ENCODE assay signal across 8 cellular contexts in genomic region chr19:14689598-14690503, GRCh38. TPM values are rescaled to one million over a fixed set of nuclear protein-coding genes. Genes with fewer than 3 reads are reported as not detected.
DNase-seq lines count a peak whose midpoint lies in the region; ATAC-seq and TF ChIP-seq lines count a peak whose summit lies in the region.

TSS of gene ZNF333 (plus strand) at chr19:14690048. CDS start at chr19:14693492, 3,444 bp downstream.

- H2AFZ ChIP-seq in IMR-90 (replicated peaks; ENCODE audit: low read length, poor library complexity) (peak within 1 kb of the TSS; percentile 98), OCI-LY7 (ENCODE audit: low read length) (peak within 1 kb of the TSS; percentile 69)

- ATAC-seq in GM21528 (IDR thresholded peaks at IDR 0.05; ENCODE audit: low FRiP score, unreplicated experiment) (peak; percentile 84), IMR-90 (ENCODE audit: low read depth) (peak; percentile 98)

- peak within 1 kb of the TSS; percentile 99 for H3K14ac ChIP-seq in IMR-90 (replicated peaks; ENCODE audit: low read depth, low read length)

- TF ChIP-seq CTCF in IMR-90 (conservative IDR thresholded peaks at IDR 0.05; ENCODE audit: low read depth, low read length) (no peak), OCI-LY7 (conservative IDR thresholded peaks at IDR 0.05; ENCODE audit: low read length) (no peak), epithelial cell of proximal tubule (conservative IDR thresholded peaks at IDR 0.05; ENCODE audit: low read depth, low read length) (no peak)

- H4K5ac ChIP-seq in IMR-90 (ENCODE audit: low read depth, low read length): peak within 1 kb of the TSS; percentile 100

- H3K9me2 ChIP-seq in OCI-LY7 (ENCODE audit: insufficient read depth, low read length): no peaks in the 10 kb centered on the region

- peak within 1 kb of the TSS; percentile 95 to 100 for H4K8ac ChIP-seq in IMR-90 (ENCODE audit: low read depth in 2 of 2, low read length in 2 of 2)

- CTCF ChIA-PET in IMR-90 (lab: Yijun Ruan, JAX): interaction anchor here (1.1 to 1.7 kb wide), 2 partner anchors 115 to 116 kb away, joined by 4 to 7 read pairs; no protein-coding TSS in a partner anchor
- CTCF ChIA-PET in OCI-LY7 (lab: Charles Lee; ENCODE audit: unreplicated experiment): interaction anchor here (0.6 to 6.8 kb wide), 3 partner anchors 113 to 224 kb away, joined by 3 to 70 read pairs (median 9); partner anchors contain the start of gene NDUFB7

- dilution Hi-C loops in IMR-90 (cut with HindIII; ENCODE audit: low sequenced_read_pairs, unreplicated experiment): no loop called here

- in situ Hi-C loops in IMR-90 (cut with MboI; ENCODE audit: low sequenced_read_pairs): loop anchor here (5.0 kb wide), 1 partner anchor 118 kb away; the partner anchor contains the start of gene NDUFB7

- H3K79me1 ChIP-seq in IMR-90 (ENCODE audit: low read depth in 1 of 2, low read length in 2 of 2): peaks cover 15 to 18% of the 10 kb centered on the region in 2 experiments; a peak in 3 of 4 replicates

- POLR2A ChIA-PET in IMR-90 (lab: Charles Lee; ENCODE audit: unreplicated experiment) (interaction anchor here (0.6 kb wide), 1 partner anchor 1408 kb away, joined by 22 read pairs; no protein-coding TSS in a partner anchor), OCI-LY7 (lab: Charles Lee) (interaction anchor here (0.7 to 8.5 kb wide), 9 partner anchors 16 to 746 kb away, joined by 3 to 92 read pairs (median 4); partner anchors contain the start of gene NDUFB7)

- H2BK15ac ChIP-seq in IMR-90 (ENCODE audit: low read depth, low read length): peak within 1 kb of the TSS; percentile 96; the same call in 1 of the 3 replicates

- peak within 1 kb of the TSS; percentile 99 for H4K91ac ChIP-seq in IMR-90 (ENCODE audit: insufficient read depth, low read depth, low read length)

- DNase-seq in DMS 273 treated with DMSO at 0.1 percent for 48 hours (lab: John Stamatoyannopoulos, UW): peak; percentile 71
- peak; percentile 83 for DNase-seq in IMR-90
- peak; percentile 95 for DNase-seq in OCI-LY7 (ENCODE audit: low spot score)
- peak; percentile 98 for DNase-seq in activated T-cell treated with anti-CD3 and anti-CD28 coated beads for 48 hours (ENCODE audit: low read depth)
- DNase-seq in epithelial cell of proximal tubule (ENCODE audit: low read depth): peak; percentile 22
- peak; percentile 95 for DNase-seq in mucosa of gallbladder (ENCODE audit: low spot score)
- peak; percentile 99 for DNase-seq in stimulated activated CD8-positive, alpha-beta memory T cell treated with anti-CD3 and anti-CD28 coated beads, Interleukin-4, amount 100 ng/mL, for 24 hours (ENCODE audit: low read depth)

- peak within 1 kb of the TSS; percentile 98 for H2BK120ac ChIP-seq in IMR-90 (ENCODE audit: low read depth, low read length)

- peak within 1 kb of the TSS; percentile 91 for H2AK9ac ChIP-seq in IMR-90 (replicated peaks; ENCODE audit: low read depth, low read length, poor library complexity)

- no peaks in the 10 kb centered on the region for H4K20me1 ChIP-seq in IMR-90 (ENCODE audit: insufficient read depth, low read length)
- no peaks in the 10 kb centered on the region for H4K20me1 ChIP-seq in OCI-LY7 (ENCODE audit: insufficient read depth, low read length)

- no TSS peak for BruUV-seq in IMR-90 (replicated peaks; lab: Mats Ljungman, UMichigan)
- BruUV-seq in OCI-LY7 (replicated peaks; lab: Mats Ljungman, UMichigan): TSS peak; percentile 82

- H2BK20ac ChIP-seq in IMR-90 (ENCODE audit: low read depth, low read length): peak within 1 kb of the TSS; percentile 85

- H3K36me3 ChIP-seq in IMR-90 (ENCODE audit: control insufficient read depth, insufficient read depth, low read length): peaks cover 9% of the 10 kb centered on the region
- peaks cover 6% of the 10 kb centered on the region; the same call in 1 of the 2 replicates for H3K36me3 ChIP-seq in OCI-LY7 (ENCODE audit: insufficient read depth, low read length)

- H3K9ac ChIP-seq in IMR-90 (ENCODE audit: low read depth, low read length): peak within 1 kb of the TSS; percentile 98

- TF ChIP-seq POLR2A in IMR-90 (IDR thresholded peaks at IDR 0.05; ENCODE audit: low read depth, low read length): peak; percentile 84

- H3K9me1 ChIP-seq in IMR-90 (ENCODE audit: insufficient read depth, low read length): peaks cover 4% of the 10 kb centered on the region; the same call in 1 of the 2 replicates

- H3K27me3 ChIP-seq in IMR-90 (ENCODE audit: control insufficient read depth, insufficient read depth, low read length): no peaks in the 10 kb centered on the region

- peak within 1 kb of the TSS; percentile 96 for H2BK5ac ChIP-seq in IMR-90 (ENCODE audit: low read depth, low read length, poor library complexity, severe bottlenecking)

- WGBS in IMR-90 (ENCODE audit: extremely low coverage in 2 of 2, insufficient read length in 1 of 2), 2 experiments: 0% methylated on average over 27 of the region's 66 CpGs; no CpG with 5 or more reads in 1 of the 2 experiments

- intact Hi-C loops in IMR-90 (cut with micrococcal nuclease) (no loop called here), OCI-LY7 (cut with micrococcal nuclease; ENCODE audit: unreplicated experiment) (loop anchor here (1.0 kb wide), 2 partner anchors 118 to 161 kb away; partner anchors contain the start of genes NDUFB7 and TECR)

- H3K4me3 ChIP-seq in IMR-90 (ENCODE audit: insufficient read depth, low read depth, low read length) (peak within 1 kb of the TSS; percentile 97), OCI-LY7 (ENCODE audit: low read depth, low read length, poor library complexity, severe bottlenecking) (peak within 1 kb of the TSS; percentile 80), epithelial cell of proximal tubule (ENCODE audit: low read depth, low read length) (peak within 1 kb of the TSS; percentile 82)

- H3K27ac ChIP-seq in IMR-90 (ENCODE audit: insufficient read depth, low read length) (peak within 1 kb of the TSS; percentile 99), OCI-LY7 (ENCODE audit: low read depth, low read length, poor library complexity, severe bottlenecking) (peak within 1 kb of the TSS; percentile 86)

- H3K18ac ChIP-seq in IMR-90 (ENCODE audit: low read depth, low read length): peak within 1 kb of the TSS; percentile 99

- peaks cover 12% of the 10 kb centered on the region for H3K79me2 ChIP-seq in OCI-LY7 (ENCODE audit: insufficient read depth, low read depth, low read length)

- H2AK5ac ChIP-seq in IMR-90 (ENCODE audit: low read depth, low read length): no peak within 1 kb of the TSS

- peak within 1 kb of the TSS; percentile 99 for H3K4ac ChIP-seq in IMR-90 (ENCODE audit: low read depth, low read length)

- peak within 1 kb of the TSS; percentile 99; the same call in 1 of the 2 replicates for H3K23ac ChIP-seq in IMR-90 (ENCODE audit: low read depth, low read length)

- H3K4me2 ChIP-seq in IMR-90 (ENCODE audit: low read depth, low read length): peak within 1 kb of the TSS; percentile 78
- peak within 1 kb of the TSS; percentile 85 for H3K4me2 ChIP-seq in OCI-LY7 (ENCODE audit: low read length)

- peak within 1 kb of the TSS; percentile 98 for H3K56ac ChIP-seq in IMR-90 (ENCODE audit: extremely low read depth, insufficient read depth, low read length)

- H3K9me3 ChIP-seq in IMR-90 (ENCODE audit: control insufficient read depth, insufficient read depth, low read length): no peaks in the 10 kb centered on the region
- H3K9me3 ChIP-seq in OCI-LY7 (ENCODE audit: low read length): peaks cover 7% of the 10 kb centered on the region; the same call in 1 of the 2 replicates

- no peak for TF ChIP-seq RAD21 in IMR-90 (IDR thresholded peaks at IDR 0.05; ENCODE audit: low read length)

- H3K4me1 ChIP-seq in IMR-90 (ENCODE audit: control insufficient read depth, insufficient read depth, low read length): no peaks in the 10 kb centered on the region
- H3K4me1 ChIP-seq in OCI-LY7 (ENCODE audit: insufficient read depth, low read length, poor library complexity, severe bottlenecking): peaks cover 49% of the 10 kb centered on the region

TF ChIP-seq in IMR-90, 13 proteins besides CTCF, POLR2A, EP300 and RAD21 (continues in another document):
- TF ChIP-seq FOS (IDR thresholded peaks at IDR 0.05; ENCODE audit: low read depth, low read length) (no peak), MAFK (IDR thresholded peaks at IDR 0.05; ENCODE audit: low read depth, low read length) (no peak), MXI1 (IDR thresholded peaks at IDR 0.05; ENCODE audit: borderline replicate concordance, low read depth, low read length) (peak; percentile 75; the same call in 1 of the 2 replicates), BHLHE40 (IDR thresholded peaks at IDR 0.05; ENCODE audit: low read depth, low read length) (no peak), CEBPB (IDR thresholded peaks at IDR 0.05; ENCODE audit: low read depth, low read length) (no peak), NFE2L2 (IDR thresholded peaks at IDR 0.05; ENCODE audit: low read depth, low read length) (no peak), RFX5 (IDR thresholded peaks at IDR 0.05; ENCODE audit: low read depth, low read length) (no peak), RCOR1 (IDR thresholded peaks at IDR 0.05; ENCODE audit: insufficient replicate concordance, low read length) (no peak), SMC3 (IDR thresholded peaks at IDR 0.05; ENCODE audit: low read depth, low read length) (no peak)
- TF ChIP-seq, protein P1, sequence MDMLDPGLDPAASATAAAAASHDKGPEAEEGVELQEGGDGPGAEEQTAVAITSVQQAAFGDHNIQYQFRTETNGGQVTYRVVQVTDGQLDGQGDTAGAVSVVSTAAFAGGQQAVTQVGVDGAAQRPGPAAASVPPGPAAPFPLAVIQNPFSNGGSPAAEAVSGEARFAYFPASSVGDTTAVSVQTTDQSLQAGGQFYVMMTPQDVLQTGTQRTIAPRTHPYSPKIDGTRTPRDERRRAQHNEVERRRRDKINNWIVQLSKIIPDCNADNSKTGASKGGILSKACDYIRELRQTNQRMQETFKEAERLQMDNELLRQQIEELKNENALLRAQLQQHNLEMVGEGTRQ (IDR thresholded peaks at IDR 0.05; ENCODE audit: low read depth, low read length): no peak
- TF ChIP-seq, protein P2, sequence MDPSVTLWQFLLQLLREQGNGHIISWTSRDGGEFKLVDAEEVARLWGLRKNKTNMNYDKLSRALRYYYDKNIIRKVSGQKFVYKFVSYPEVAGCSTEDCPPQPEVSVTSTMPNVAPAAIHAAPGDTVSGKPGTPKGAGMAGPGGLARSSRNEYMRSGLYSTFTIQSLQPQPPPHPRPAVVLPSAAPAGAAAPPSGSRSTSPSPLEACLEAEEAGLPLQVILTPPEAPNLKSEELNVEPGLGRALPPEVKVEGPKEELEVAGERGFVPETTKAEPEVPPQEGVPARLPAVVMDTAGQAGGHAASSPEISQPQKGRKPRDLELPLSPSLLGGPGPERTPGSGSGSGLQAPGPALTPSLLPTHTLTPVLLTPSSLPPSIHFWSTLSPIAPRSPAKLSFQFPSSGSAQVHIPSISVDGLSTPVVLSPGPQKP (IDR thresholded peaks at IDR 0.05; ENCODE audit: borderline replicate concordance, low read depth, low read length): peak; percentile 57; the same call in 1 of the 2 replicates

RNA-seq across cellular contexts. Expression of gene ZNF333, which starts in this region (rescaled TPM):
- 11.9 and 15.1 TPM in 2 replicates for total RNA-seq in IMR-90 (2012; rRNA removed)
- 8.2 and 9.8 TPM in 2 replicates for polyA plus RNA-seq in IMR-90 (2012; rRNA removed)
- polyA plus RNA-seq in IMR-90 (2012; cell fraction: cytosol; rRNA removed): 5.7 and 7.9 TPM in 2 replicates
- polyA plus RNA-seq in IMR-90 (2012; cell fraction: nucleus; rRNA removed; ENCODE audit: low replicate concordance): 48.4 and 52.1 TPM in 2 replicates
- 26.1 and 27.3 TPM in 2 replicates for total RNA-seq in OCI-LY7 (2014; rRNA removed; shearing (Covaris generic))
- 25.0 and 30.8 TPM in 2 replicates for total RNA-seq in OCI-LY7 (2022)
- 5.7 and 6.3 TPM in 2 replicates for total RNA-seq in epithelial cell of proximal tubule
- 16.5 TPM for total RNA-seq in mucosa of gallbladder

Comparison
In these comparisons a context has a peak if more than half of its experiments do, and no peak if none do; other contexts are left out.
1. Peak in every context shown above with its lines: DNase-seq, ATAC-seq, H3K4me3 ChIP-seq and H3K27ac ChIP-seq.
2. DNase-seq: peak in every context shown above with its lines; median percentile 99 in stimulated activated CD8-positive, alpha-beta memory T cell treated with anti-CD3 and anti-CD28 coated beads, Interleukin-4, amount 100 ng/mL, for 24 hours; 98 in activated T-cell treated with anti-CD3 and anti-CD28 coated beads for 48 hours; 95 in OCI-LY7; 95 in mucosa of gallbladder; 83 in IMR-90; 71 in DMS 273 treated with DMSO at 0.1 percent for 48 hours; 22 in epithelial cell of proximal tubule.